In the genomic region with DNA sequence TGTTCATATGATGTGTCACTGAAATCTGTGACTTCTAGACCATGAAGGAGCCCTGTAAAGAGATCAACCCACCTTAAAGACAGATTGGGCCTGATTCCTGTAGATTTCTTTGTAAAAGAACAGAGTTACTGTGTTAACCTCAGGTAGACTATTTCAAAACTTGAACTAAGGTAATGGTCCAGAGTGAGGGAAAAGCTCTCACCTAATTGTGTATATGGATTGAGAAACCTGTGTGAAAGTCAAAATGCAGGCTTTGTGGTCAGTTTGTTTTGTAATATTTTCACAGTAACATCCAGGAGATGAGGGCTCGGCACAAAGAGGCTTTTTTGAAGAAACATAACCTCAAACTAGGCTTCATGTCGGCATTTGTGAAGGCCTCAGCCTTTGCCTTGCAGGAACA, we compare ENCODE assay signal across 1 cellular context.
A peak's percentile ranks its signal among the peaks of the same experiment; 100 is the strongest.
TF ChIP-seq lines count a peak whose summit lies in the region.

No MANE protein-coding gene starts in this region.

TF ChIP-seq in liver, 16 proteins besides CTCF, POLR2A, EP300 and RAD21 (continued from another document):
- TF ChIP-seq, protein P1, sequence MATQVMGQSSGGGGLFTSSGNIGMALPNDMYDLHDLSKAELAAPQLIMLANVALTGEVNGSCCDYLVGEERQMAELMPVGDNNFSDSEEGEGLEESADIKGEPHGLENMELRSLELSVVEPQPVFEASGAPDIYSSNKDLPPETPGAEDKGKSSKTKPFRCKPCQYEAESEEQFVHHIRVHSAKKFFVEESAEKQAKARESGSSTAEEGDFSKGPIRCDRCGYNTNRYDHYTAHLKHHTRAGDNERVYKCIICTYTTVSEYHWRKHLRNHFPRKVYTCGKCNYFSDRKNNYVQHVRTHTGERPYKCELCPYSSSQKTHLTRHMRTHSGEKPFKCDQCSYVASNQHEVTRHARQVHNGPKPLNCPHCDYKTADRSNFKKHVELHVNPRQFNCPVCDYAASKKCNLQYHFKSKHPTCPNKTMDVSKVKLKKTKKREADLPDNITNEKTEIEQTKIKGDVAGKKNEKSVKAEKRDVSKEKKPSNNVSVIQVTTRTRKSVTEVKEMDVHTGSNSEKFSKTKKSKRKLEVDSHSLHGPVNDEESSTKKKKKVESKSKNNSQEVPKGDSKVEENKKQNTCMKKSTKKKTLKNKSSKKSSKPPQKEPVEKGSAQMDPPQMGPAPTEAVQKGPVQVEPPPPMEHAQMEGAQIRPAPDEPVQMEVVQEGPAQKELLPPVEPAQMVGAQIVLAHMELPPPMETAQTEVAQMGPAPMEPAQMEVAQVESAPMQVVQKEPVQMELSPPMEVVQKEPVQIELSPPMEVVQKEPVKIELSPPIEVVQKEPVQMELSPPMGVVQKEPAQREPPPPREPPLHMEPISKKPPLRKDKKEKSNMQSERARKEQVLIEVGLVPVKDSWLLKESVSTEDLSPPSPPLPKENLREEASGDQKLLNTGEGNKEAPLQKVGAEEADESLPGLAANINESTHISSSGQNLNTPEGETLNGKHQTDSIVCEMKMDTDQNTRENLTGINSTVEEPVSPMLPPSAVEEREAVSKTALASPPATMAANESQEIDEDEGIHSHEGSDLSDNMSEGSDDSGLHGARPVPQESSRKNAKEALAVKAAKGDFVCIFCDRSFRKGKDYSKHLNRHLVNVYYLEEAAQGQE (IDR thresholded peaks at IDR 0.05): no peak
- TF ChIP-seq HNF4A (conservative IDR thresholded peaks at IDR 0.05): peak; percentile 91 to 93
- TF ChIP-seq, protein P2, sequence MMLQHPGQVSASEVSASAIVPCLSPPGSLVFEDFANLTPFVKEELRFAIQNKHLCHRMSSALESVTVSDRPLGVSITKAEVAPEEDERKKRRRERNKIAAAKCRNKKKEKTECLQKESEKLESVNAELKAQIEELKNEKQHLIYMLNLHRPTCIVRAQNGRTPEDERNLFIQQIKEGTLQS (IDR thresholded peaks at IDR 0.05): no peak
- TF ChIP-seq HNF4G (IDR thresholded peaks at IDR 0.05): peak; percentile 61
- TF ChIP-seq, protein P3, sequence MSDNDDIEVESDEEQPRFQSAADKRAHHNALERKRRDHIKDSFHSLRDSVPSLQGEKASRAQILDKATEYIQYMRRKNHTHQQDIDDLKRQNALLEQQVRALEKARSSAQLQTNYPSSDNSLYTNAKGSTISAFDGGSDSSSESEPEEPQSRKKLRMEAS (IDR thresholded peaks at IDR 0.05): no peak
- TF ChIP-seq NR2F2 (IDR thresholded peaks at IDR 0.05): no peak
- TF ChIP-seq EGR1 (IDR thresholded peaks at IDR 0.05; ENCODE audit: low read depth in 2 of 2): no peak
- no peak for TF ChIP-seq TAF1 (conservative IDR thresholded peaks at IDR 0.05)
- no peak for TF ChIP-seq FOXA1 (IDR thresholded peaks at IDR 0.05)
- no peak for TF ChIP-seq SP1 (IDR thresholded peaks at IDR 0.05)
- TF ChIP-seq YY1 (IDR thresholded peaks at IDR 0.05): peak; percentile 26
- TF ChIP-seq, protein P4, sequence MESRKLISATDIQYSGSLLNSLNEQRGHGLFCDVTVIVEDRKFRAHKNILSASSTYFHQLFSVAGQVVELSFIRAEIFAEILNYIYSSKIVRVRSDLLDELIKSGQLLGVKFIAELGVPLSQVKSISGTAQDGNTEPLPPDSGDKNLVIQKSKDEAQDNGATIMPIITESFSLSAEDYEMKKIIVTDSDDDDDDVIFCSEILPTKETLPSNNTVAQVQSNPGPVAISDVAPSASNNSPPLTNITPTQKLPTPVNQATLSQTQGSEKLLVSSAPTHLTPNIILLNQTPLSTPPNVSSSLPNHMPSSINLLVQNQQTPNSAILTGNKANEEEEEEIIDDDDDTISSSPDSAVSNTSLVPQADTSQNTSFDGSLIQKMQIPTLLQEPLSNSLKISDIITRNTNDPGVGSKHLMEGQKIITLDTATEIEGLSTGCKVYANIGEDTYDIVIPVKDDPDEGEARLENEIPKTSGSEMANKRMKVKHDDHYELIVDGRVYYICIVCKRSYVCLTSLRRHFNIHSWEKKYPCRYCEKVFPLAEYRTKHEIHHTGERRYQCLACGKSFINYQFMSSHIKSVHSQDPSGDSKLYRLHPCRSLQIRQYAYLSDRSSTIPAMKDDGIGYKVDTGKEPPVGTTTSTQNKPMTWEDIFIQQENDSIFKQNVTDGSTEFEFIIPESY (IDR thresholded peaks at IDR 0.05): peak; percentile 19
- peak in 1 of 2 donors; percentile 46 for TF ChIP-seq JUND (IDR thresholded peaks at IDR 0.05)
- TF ChIP-seq GABPA (IDR thresholded peaks at IDR 0.05 in 1 of 2, conservative IDR thresholded peaks at IDR 0.05 in 1 of 2): no peak
- peak; percentile 9 for TF ChIP-seq FOXA2 (IDR thresholded peaks at IDR 0.05)
